In genomic region chr4:111905511-111905910, GRCh38 we compare ENCODE assay signal across 17 cellular contexts.
DNase-seq lines count a peak whose midpoint lies in the region; ATAC-seq and TF ChIP-seq lines count a peak whose summit lies in the region.
"Had no signal": no experiment of that assay in that cellular context is flagged by ENCODE, and none has a peak within 500 bp of the region (broad histone marks: within the 10 kb centered on the region; RNA-seq: fewer than 3 reads in every experiment).

No MANE protein-coding gene starts in this region.

- H3K36me3 Mint-ChIP-seq in Calu3 (ENCODE audit: insufficient read depth, unreplicated experiment), result no peaks in the 10 kb centered on the region
- H3K36me3 Mint-ChIP-seq: activated naive CD8-positive, alpha-beta T cell; brain; neural progenitor cell had no signal

- no peaks in the 10 kb centered on the region for H3K27me3 Mint-ChIP-seq in Calu3 (ENCODE audit: unreplicated experiment)
- H3K27me3 Mint-ChIP-seq: activated CD4-positive, alpha-beta T cell treated with anti-CD3 and anti-CD28 coated beads, Interleukin-2, amount 10 ng/mL, durations not matched to agents 24 days and 14 days; activated naive CD8-positive, alpha-beta T cell; brain had no signal

- H3K27ac Mint-ChIP-seq in Calu3 (ENCODE audit: unreplicated experiment), result no peak overlapping the region
- H3K27ac Mint-ChIP-seq: activated CD4-positive, alpha-beta T cell treated with anti-CD3 and anti-CD28 coated beads, Interleukin-2, amount 10 ng/mL, durations not matched to agents 24 days and 14 days; activated naive CD8-positive, alpha-beta T cell; brain; neural progenitor cell had no signal

- DNase-seq in activated effector memory CD4-positive, alpha-beta T cell treated with Interleukin-2 at 50 U/mL for 16 hours, result no peak
- DNase-seq in Calu3, result no peak
- no peak for DNase-seq in NCI-H446 (lab: John Stamatoyannopoulos, UW)
- DNase-seq: activated CD4-positive, alpha-beta T cell treated with anti-CD3 and anti-CD28 coated beads, Interleukin-2, amount 10 ng/mL, durations not matched to agents 24 days and 14 days; dorsolateral prefrontal cortex; GM23248; NCI-H1694 treated with DMSO at 0.1 percent for 48 hours; NCI-H510A; T1000 had no signal

- no peaks in the 10 kb centered on the region for H3K4me1 Mint-ChIP-seq in Calu3 (ENCODE audit: low read depth, unreplicated experiment)
- H3K4me1 Mint-ChIP-seq: activated CD4-positive, alpha-beta T cell treated with anti-CD3 and anti-CD28 coated beads, Interleukin-2, amount 10 ng/mL, durations not matched to agents 24 days and 14 days; brain; neural progenitor cell had no signal

- TF ChIP-seq CTCF in Calu3 (IDR thresholded peaks at IDR 0.05; ENCODE audit: unreplicated experiment), result no peak

- CTCF ChIA-PET in Calu3 (lab: Charles Lee), result no interaction called here

- H3K4me3 Mint-ChIP-seq in Calu3 (ENCODE audit: low read depth, unreplicated experiment), result no peak overlapping the region
- H3K4me3 Mint-ChIP-seq: activated CD4-positive, alpha-beta T cell treated with anti-CD3 and anti-CD28 coated beads, Interleukin-2, amount 10 ng/mL, durations not matched to agents 24 days and 14 days; activated naive CD8-positive, alpha-beta T cell; brain; neural progenitor cell had no signal

- no peaks in the 10 kb centered on the region for H3K9me3 Mint-ChIP-seq in Calu3 (ENCODE audit: low read depth, unreplicated experiment)
- H3K9me3 Mint-ChIP-seq: activated CD4-positive, alpha-beta T cell treated with anti-CD3 and anti-CD28 coated beads, Interleukin-2, amount 10 ng/mL, durations not matched to agents 24 days and 14 days; brain; neural progenitor cell had no signal

- no TSS peak for BruUV-seq in Calu3 (replicated peaks; lab: Mats Ljungman, UMichigan)

- intact Hi-C loops in Calu3 (cut with micrococcal nuclease; ENCODE audit: unreplicated experiment), result no loop called here

- peak; percentile 82 for ATAC-seq in GM18520 (IDR thresholded peaks at IDR 0.05; ENCODE audit: unreplicated experiment)
- peak; percentile 35 for ATAC-seq in GM21367 (IDR thresholded peaks at IDR 0.05; ENCODE audit: unreplicated experiment)
- peak; percentile 94 for ATAC-seq in HG02870 (IDR thresholded peaks at IDR 0.05; ENCODE audit: unreplicated experiment)
- peak; percentile 95 for ATAC-seq in HG03520 (IDR thresholded peaks at IDR 0.05; ENCODE audit: unreplicated experiment)
- ATAC-seq in GM21737 (IDR thresholded peaks at IDR 0.05; ENCODE audit: unreplicated experiment), result no peak
